ENCODE assay signal across 8 cellular contexts in genomic region chr1:226406401-226406881, GRCh38. TPM values are rescaled to one million over a fixed set of nuclear protein-coding genes. Genes with fewer than 3 reads are reported as not detected.
DNase-seq lines count a peak whose midpoint lies in the region; ATAC-seq lines count a peak whose summit lies in the region.

No MANE protein-coding gene starts in this region.

- no peaks in the 10 kb centered on the region for H3K27me3 Mint-ChIP-seq in activated T-helper 2 cell treated with anti-CD3 and anti-CD28 coated beads, Interferon-gamma antibody, Interleukin-2, Interleukin-4, amounts not matched to agents 10 μg/mL and 5 μg/mL and 100 μg/mL, durations not matched to agents 14 hours and 24 hours and 36 hours (ENCODE audit: low read depth)

- peak overlapping the region; percentile 83 for H3K9ac ChIP-seq in iPS-18a (ENCODE audit: low read length)
- peak overlapping the region; percentile 57 to 88 (median 77) for H3K9ac ChIP-seq in subcutaneous abdominal adipose tissue (ENCODE audit: low read length in 5 of 5)

- intact Hi-C loops in activated T-helper 2 cell treated with anti-CD3 and anti-CD28 coated beads, Interferon-gamma antibody, Interleukin-2, Interleukin-4, amounts not matched to agents 10 μg/mL and 5 μg/mL and 100 μg/mL, durations not matched to agents 14 hours and 24 hours and 36 hours (cut with micrococcal nuclease), result loop anchor here (5.0 to 10.0 kb wide), 2 partner anchors 99 to 282 kb away; partner anchors contain the start of gene LIN9

- H3K27ac ChIP-seq in iPS-18a (ENCODE audit: low read length) (no peak overlapping the region), subcutaneous abdominal adipose tissue (ENCODE audit: low read depth, low read length) (no peak overlapping the region)

- peaks cover 23% of the 10 kb centered on the region for H3K36me3 Mint-ChIP-seq in activated T-helper 2 cell treated with anti-CD3 and anti-CD28 coated beads, Interferon-gamma antibody, Interleukin-2, Interleukin-4, amounts not matched to agents 10 μg/mL and 5 μg/mL and 100 μg/mL, durations not matched to agents 14 hours and 24 hours and 36 hours (ENCODE audit: low read depth)

- peak; percentile 68 for DNase-seq in GF-D8 (lab: John Stamatoyannopoulos, UW)
- DNase-seq in Kasumi-1 (lab: John Stamatoyannopoulos, UW), result peak; percentile 32 to 71
- DNase-seq in activated T-helper 2 cell treated with anti-CD3 and anti-CD28 coated beads, Interferon-gamma antibody, Interleukin-2, Interleukin-4, amounts not matched to agents 10 μg/mL and 5 μg/mL and 100 μg/mL, durations not matched to agents 14 hours and 24 hours and 36 hours (ENCODE audit: low spot score), result no peak
- no peak for DNase-seq in pons (ENCODE audit: low spot score)

- H3K27me3 ChIP-seq in iPS-18a (ENCODE audit: control insufficient read depth, insufficient read depth, low read length) (no peaks in the 10 kb centered on the region), subcutaneous abdominal adipose tissue (ENCODE audit: control insufficient read depth in 5 of 5, insufficient read depth in 4 of 5, low read length in 5 of 5) (no peaks in the 10 kb centered on the region)

- peak overlapping the region; percentile 88 for H3K4me3 ChIP-seq in iPS-18a (ENCODE audit: low read length)
- peak overlapping the region; percentile 82 to 89 (median 85) for H3K4me3 ChIP-seq in subcutaneous abdominal adipose tissue (ENCODE audit: low read depth in 1 of 5, low read length in 5 of 5)

- H3K9me3 Mint-ChIP-seq in activated T-helper 2 cell treated with anti-CD3 and anti-CD28 coated beads, Interferon-gamma antibody, Interleukin-2, Interleukin-4, amounts not matched to agents 10 μg/mL and 5 μg/mL and 100 μg/mL, durations not matched to agents 14 hours and 24 hours and 36 hours, result no peaks in the 10 kb centered on the region

- peaks cover 36% of the 10 kb centered on the region for H3K4me1 Mint-ChIP-seq in activated T-helper 2 cell treated with anti-CD3 and anti-CD28 coated beads, Interferon-gamma antibody, Interleukin-2, Interleukin-4, amounts not matched to agents 10 μg/mL and 5 μg/mL and 100 μg/mL, durations not matched to agents 14 hours and 24 hours and 36 hours (ENCODE audit: low read depth)

- peak overlapping the region; percentile 94 for H3K27ac Mint-ChIP-seq in activated T-helper 2 cell treated with anti-CD3 and anti-CD28 coated beads, Interferon-gamma antibody, Interleukin-2, Interleukin-4, amounts not matched to agents 10 μg/mL and 5 μg/mL and 100 μg/mL, durations not matched to agents 14 hours and 24 hours and 36 hours

- H3K9me3 ChIP-seq in iPS-18a (ENCODE audit: control insufficient read depth, low read depth, low read length) (no peaks in the 10 kb centered on the region), subcutaneous abdominal adipose tissue (ENCODE audit: control insufficient read depth in 5 of 5, low read length in 5 of 5) (no peaks in the 10 kb centered on the region)

- peaks cover 38% of the 10 kb centered on the region for H3K4me1 ChIP-seq in iPS-18a (ENCODE audit: control insufficient read depth, low read depth, low read length)
- peaks cover 8 to 42% (median 35%) of the 10 kb centered on the region in 5 donors for H3K4me1 ChIP-seq in subcutaneous abdominal adipose tissue (ENCODE audit: control insufficient read depth in 5 of 5, insufficient read depth in 5 of 5, low read length in 5 of 5)

- H3K36me3 ChIP-seq in iPS-18a (ENCODE audit: control insufficient read depth, low read depth, low read length), result peaks cover 11% of the 10 kb centered on the region
- H3K36me3 ChIP-seq in subcutaneous abdominal adipose tissue (ENCODE audit: control insufficient read depth in 5 of 5, insufficient read depth in 5 of 5, low read length in 5 of 5), result peaks cover 0 to 16% (median 9%) of the 10 kb centered on the region in 5 donors

- ATAC-seq in GM19328 (IDR thresholded peaks at IDR 0.05; ENCODE audit: unreplicated experiment) (no peak), HG02885 (IDR thresholded peaks at IDR 0.05; ENCODE audit: poor library complexity, unreplicated experiment) (no peak)

- H3K4me3 Mint-ChIP-seq in activated T-helper 2 cell treated with anti-CD3 and anti-CD28 coated beads, Interferon-gamma antibody, Interleukin-2, Interleukin-4, amounts not matched to agents 10 μg/mL and 5 μg/mL and 100 μg/mL, durations not matched to agents 14 hours and 24 hours and 36 hours (ENCODE audit: low read depth), result peak overlapping the region; percentile 93

RNA-seq across cellular contexts. Expression of gene PARP1, which starts 1.5 kb away (rescaled TPM):
- 194 and 197 TPM in 2 replicates for total RNA-seq in activated T-helper 2 cell treated with anti-CD3 and anti-CD28 coated beads, Interferon-gamma antibody, Interleukin-2, Interleukin-4, amounts not matched to agents 10 μg/mL and 5 μg/mL and 100 μg/mL, durations not matched to agents 14 hours and 24 hours and 36 hours

Comparison
In these comparisons a context has a peak if more than half of its experiments do, and no peak if none do; other contexts are left out.
1. DNase-seq: peak in GF-D8 (single experiment) and Kasumi-1 (2 of 2); none in activated T-helper 2 cell treated with anti-CD3 and anti-CD28 coated beads, Interferon-gamma antibody, Interleukin-2, Interleukin-4, amounts not matched to agents 10 μg/mL and 5 μg/mL and 100 μg/mL, durations not matched to agents 14 hours and 24 hours and 36 hours (single experiment) and pons (single experiment).